ENCODE assay signal across 17 cellular contexts in the genomic region with DNA sequence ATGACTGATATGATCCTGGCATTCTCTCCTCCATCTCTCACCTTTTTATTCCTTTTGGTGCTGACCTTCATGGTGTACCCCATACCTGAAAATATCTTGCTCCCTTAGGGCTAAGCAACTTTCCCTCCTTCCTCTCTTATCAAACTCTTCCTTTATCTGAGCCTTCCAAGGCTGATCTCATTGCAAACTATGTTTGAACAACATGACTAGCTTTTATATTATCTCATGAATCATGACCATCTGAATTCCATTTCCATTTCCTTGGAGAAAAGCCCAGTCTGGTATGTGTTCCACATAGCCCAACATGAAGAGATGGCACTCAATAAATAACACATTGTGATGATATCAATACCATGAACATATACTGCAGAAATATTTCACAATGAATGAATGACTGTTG.
DNase-seq lines count a peak whose midpoint lies in the region; ATAC-seq, FAIRE-seq and TF ChIP-seq lines count a peak whose summit lies in the region.
"Had no signal": no experiment of that assay in that cellular context is flagged by ENCODE, and none has a peak within 500 bp of the region (broad histone marks: within the 10 kb centered on the region; RNA-seq: fewer than 3 reads in every experiment).

No MANE protein-coding gene starts in this region.

- no peaks in the 10 kb centered on the region for H3K36me3 ChIP-seq in heart right ventricle
- no peaks in the 10 kb centered on the region for H3K36me3 ChIP-seq in bronchial epithelial cell (ENCODE audit: control insufficient read depth, insufficient read depth, low read length)
- H3K36me3 ChIP-seq: Peyer's patch, spleen had no signal

- no peak for FAIRE-seq in bronchial epithelial cell (lab: Jason Lieb, UNC)
- FAIRE-seq: A204.1 had no signal

- H3K9me3 ChIP-seq in right cardiac atrium (ENCODE audit: control insufficient read depth, low read length), result no peaks in the 10 kb centered on the region
- no peaks in the 10 kb centered on the region for H3K9me3 ChIP-seq in heart right ventricle
- H3K9me3 ChIP-seq: Peyer's patch, spleen had no signal

- H3K4me3 ChIP-seq in right cardiac atrium (ENCODE audit: low read length) (no peak overlapping the region), heart right ventricle (no peak overlapping the region), bronchial epithelial cell (ENCODE audit: low read depth, low read length) (no peak overlapping the region)
- H3K4me3 ChIP-seq: Peyer's patch, spleen had no signal

- peak overlapping the region; percentile 4 for H3K27ac ChIP-seq in right cardiac atrium (ENCODE audit: low read length)
- H3K27ac ChIP-seq in heart right ventricle, result no peak overlapping the region

- DNase-seq in right cardiac atrium (no peak), heart right ventricle (no peak), bronchial epithelial cell (ENCODE audit: low read depth) (peak; percentile 92), kidney tubule cell (ENCODE audit: low spot score) (peak; percentile 87), NCI-H345 (lab: John Stamatoyannopoulos, UW) (no peak), activated T-cell treated with anti-CD3 and anti-CD28 coated beads for 4 hours (no peak)
- DNase-seq: activated CD4-positive, alpha-beta memory T cell treated with anti-CD3 and anti-CD28 coated beads for 36 hours; activated gamma-delta T cell treated with Interleukin-2 at 50 U/mL for 16 hours; MV-4-11; nephron progenitor cell; Peyer's patch; spleen; T-helper 2 cell; trophoblast cell had no signal

- no peak for TF ChIP-seq CTCF in heart right ventricle (IDR thresholded peaks at IDR 0.05)
- TF ChIP-seq CTCF in bronchial epithelial cell (IDR thresholded peaks at IDR 0.05; ENCODE audit: insufficient read depth, low read length, severe bottlenecking), result no peak

- intact Hi-C loops in right cardiac atrium (cut with DNase I), result no loop called here
- intact Hi-C loops in heart right ventricle (cut with DNase I), result loop anchor here in 1 of 10 donors (5.0 kb wide), 1 partner anchor 991 kb away; no protein-coding TSS in a partner anchor

- H3K4me1 ChIP-seq in right cardiac atrium (ENCODE audit: control insufficient read depth, insufficient read depth, low read length), result no peaks in the 10 kb centered on the region
- H3K4me1 ChIP-seq in heart right ventricle, result peaks cover 0 to 11% (median 0%) of the 10 kb centered on the region in 9 donors
- H3K4me1 ChIP-seq: spleen had no signal

- no peak for ATAC-seq in right cardiac atrium
- ATAC-seq in heart right ventricle, result no peak
- no peak for ATAC-seq in HG03521 (IDR thresholded peaks at IDR 0.05; ENCODE audit: unreplicated experiment)
- no peak for ATAC-seq in GM18517 (IDR thresholded peaks at IDR 0.05; ENCODE audit: unreplicated experiment)

- H3K27me3 ChIP-seq in right cardiac atrium (ENCODE audit: control insufficient read depth, insufficient read depth), result no peaks in the 10 kb centered on the region
- H3K27me3 ChIP-seq in heart right ventricle, result no peaks in the 10 kb centered on the region
- H3K27me3 ChIP-seq in bronchial epithelial cell (ENCODE audit: control insufficient read depth, insufficient read depth, low read length), result no peaks in the 10 kb centered on the region
- H3K27me3 ChIP-seq: Peyer's patch, spleen had no signal

Comparison
In these comparisons a context has a peak if more than half of its experiments do, and no peak if none do; other contexts are left out.
1. DNase-seq: peak in bronchial epithelial cell (single experiment) and kidney tubule cell (single experiment); none in right cardiac atrium (0 of 3), heart right ventricle (0 of 2), NCI-H345 (single experiment) and activated T-cell treated with anti-CD3 and anti-CD28 coated beads for 4 hours (single experiment).